Comparison of ENCODE assay signal across 22 cellular contexts in genomic region chr14:47300801-47301200, GRCh38.
"Had no signal": no experiment of that assay in that cellular context is flagged by ENCODE, and none has a peak within 500 bp of the region (broad histone marks: within the 10 kb centered on the region; RNA-seq: fewer than 3 reads in every experiment).

No MANE protein-coding gene starts in this region.

- H3K36me3 ChIP-seq: gastrocnemius medialis, heart right ventricle, left ventricle myocardium inferior, stomach, thoracic aorta had no signal

- DNase-seq: activated CD4-positive, alpha-beta memory T cell treated with anti-CD3 and anti-CD28 coated beads for 36 hours; activated CD8-positive, alpha-beta memory T cell treated with anti-CD3 and anti-CD28 coated beads, Interleukin-2, amount 10 ng/mL, durations not matched to agents 7 days and 5 days; activated naive CD4-positive, alpha-beta T cell treated with anti-CD3 and anti-CD28 coated beads, Interleukin-2, amount 10 ng/mL, durations not matched to agents 7 days and 5 days; activated T-cell treated with anti-CD3 and anti-CD28 coated beads, Interleukin-2, amount 50 U/mL, for 1 hour; caudate nucleus; cortex of kidney; effector memory CD8-positive, alpha-beta T cell; gastrocnemius medialis; heart right ventricle; islet precursor cell; left ventricle myocardium inferior; natural killer cell; nucleus accumbens; right cardiac atrium; stomach; T-cell; T-helper 9 cell had no signal

- H3K4me1 Mint-ChIP-seq: activated CD8-positive, alpha-beta memory T cell treated with anti-CD3 and anti-CD28 coated beads, Interleukin-2, amount 10 ng/mL, durations not matched to agents 7 days and 5 days; activated naive CD4-positive, alpha-beta T cell treated with anti-CD3 and anti-CD28 coated beads, Interleukin-2, amount 10 ng/mL, durations not matched to agents 7 days and 5 days; natural killer cell; T-cell had no signal

- H3K4me3 ChIP-seq: gastrocnemius medialis, heart right ventricle, left ventricle myocardium inferior, SK-N-MC, smooth muscle cell, stomach, thoracic aorta had no signal

- H3K27ac Mint-ChIP-seq: activated CD4-positive, alpha-beta memory T cell treated with anti-CD3 and anti-CD28 coated beads for 36 hours; activated CD8-positive, alpha-beta memory T cell treated with anti-CD3 and anti-CD28 coated beads, Interleukin-2, amount 10 ng/mL, durations not matched to agents 7 days and 5 days; activated naive CD4-positive, alpha-beta T cell treated with anti-CD3 and anti-CD28 coated beads, Interleukin-2, amount 10 ng/mL, durations not matched to agents 7 days and 5 days; activated T-helper 2 cell treated with anti-CD3 and anti-CD28 coated beads, Interferon-gamma antibody, Interleukin-2, Interleukin-4, amounts not matched to agents 10 μg/mL and 5 μg/mL and 100 μg/mL, durations not matched to agents 14 hours and 24 hours and 36 hours; effector memory CD8-positive, alpha-beta T cell; natural killer cell; T-cell had no signal

- ATAC-seq: activated CD8-positive, alpha-beta memory T cell treated with anti-CD3 and anti-CD28 coated beads, Interleukin-2, amount 10 ng/mL, durations not matched to agents 7 days and 5 days; effector memory CD8-positive, alpha-beta T cell; gastrocnemius medialis; heart right ventricle; natural killer cell; right cardiac atrium; T-cell had no signal

- H3K27me3 Mint-ChIP-seq: activated CD4-positive, alpha-beta memory T cell treated with anti-CD3 and anti-CD28 coated beads for 36 hours; activated CD8-positive, alpha-beta memory T cell treated with anti-CD3 and anti-CD28 coated beads, Interleukin-2, amount 10 ng/mL, durations not matched to agents 7 days and 5 days; activated naive CD4-positive, alpha-beta T cell treated with anti-CD3 and anti-CD28 coated beads, Interleukin-2, amount 10 ng/mL, durations not matched to agents 7 days and 5 days; effector memory CD8-positive, alpha-beta T cell; T-cell had no signal

- H3K9me3 Mint-ChIP-seq: activated naive CD4-positive, alpha-beta T cell treated with anti-CD3 and anti-CD28 coated beads, Interleukin-2, amount 10 ng/mL, durations not matched to agents 7 days and 5 days; effector memory CD8-positive, alpha-beta T cell had no signal

- H3K4me3 Mint-ChIP-seq: activated CD4-positive, alpha-beta memory T cell treated with anti-CD3 and anti-CD28 coated beads for 36 hours; activated CD8-positive, alpha-beta memory T cell treated with anti-CD3 and anti-CD28 coated beads, Interleukin-2, amount 10 ng/mL, durations not matched to agents 7 days and 5 days; activated naive CD4-positive, alpha-beta T cell treated with anti-CD3 and anti-CD28 coated beads, Interleukin-2, amount 10 ng/mL, durations not matched to agents 7 days and 5 days; effector memory CD8-positive, alpha-beta T cell; natural killer cell; T-cell had no signal

- H3K9me3 ChIP-seq: gastrocnemius medialis, left ventricle myocardium inferior, stomach, thoracic aorta had no signal

- H3K4me1 ChIP-seq: gastrocnemius medialis, heart right ventricle, left ventricle myocardium inferior, stomach had no signal

- H3K27me3 ChIP-seq: gastrocnemius medialis, heart right ventricle, stomach had no signal

- H3K36me3 Mint-ChIP-seq: activated CD4-positive, alpha-beta memory T cell treated with anti-CD3 and anti-CD28 coated beads for 36 hours; activated CD8-positive, alpha-beta memory T cell treated with anti-CD3 and anti-CD28 coated beads, Interleukin-2, amount 10 ng/mL, durations not matched to agents 7 days and 5 days; activated naive CD4-positive, alpha-beta T cell treated with anti-CD3 and anti-CD28 coated beads, Interleukin-2, amount 10 ng/mL, durations not matched to agents 7 days and 5 days; natural killer cell; T-cell had no signal

- H3K27ac ChIP-seq: gastrocnemius medialis, heart right ventricle, left ventricle myocardium inferior, SK-N-MC, stomach, thoracic aorta, VCaP had no signal

- H3K4me2 ChIP-seq: smooth muscle cell had no signal
